ENCODE assay signal across 9 cellular contexts in genomic region chr3:112097378-112097777, GRCh38. TPM values are rescaled to one million over a fixed set of nuclear protein-coding genes. Genes with fewer than 3 reads are reported as not detected.
DNase-seq lines count a peak whose midpoint lies in the region; ATAC-seq and TF ChIP-seq lines count a peak whose summit lies in the region.
"Had no signal": no experiment of that assay in that cellular context is flagged by ENCODE, and none has a peak within 500 bp of the region (broad histone marks: within the 10 kb centered on the region; RNA-seq: fewer than 3 reads in every experiment).

No MANE protein-coding gene starts in this region.

- H3K79me2 ChIP-seq in ACC112 (ENCODE audit: control insufficient read depth, insufficient read depth, low read length, unreplicated experiment), result peaks cover 5% of the 10 kb centered on the region

- H3K4me1 Mint-ChIP-seq in Caco-2 (ENCODE audit: low read depth, unreplicated experiment), result peaks cover 23% of the 10 kb centered on the region

- H3K27ac ChIP-seq in ACC112 (ENCODE audit: low read depth, low read length), result peak overlapping the region; percentile 37

- peak overlapping the region; percentile 7 for H2AFZ ChIP-seq in ACC112 (ENCODE audit: low read length, unreplicated experiment)

- H3K27me3 ChIP-seq in ACC112 (ENCODE audit: insufficient read depth, low read length) (no peaks in the 10 kb centered on the region), Caco-2 (replicated peaks; ENCODE audit: control insufficient read depth, insufficient read depth, low read length) (no peaks in the 10 kb centered on the region)

- POLR2A ChIA-PET in Caco-2 (lab: Charles Lee), result interaction anchor here (0.7 to 1.0 kb wide), 2 partner anchors 11 to 14 kb away, joined by 3 read pairs; partner anchors contain the start of gene C3orf52

- DNase-seq in NCI-H2196 treated with DMSO at 0.1 percent for 48 hours (lab: John Stamatoyannopoulos, UW; ENCODE audit: unreplicated experiment) (peak; percentile 88), dedifferentiated amniotic fluid mesenchymal stem cell (ENCODE audit: extremely low spot score) (peak; percentile 97), pulmonary artery endothelial cell (ENCODE audit: low read depth, low spot score) (peak; percentile 97), D341Med (ENCODE audit: low spot score) (no peak), Caco-2 (no peak)

- H3K9me3 ChIP-seq in Caco-2, result no peaks in the 10 kb centered on the region

- H3K4me3 Mint-ChIP-seq in Caco-2 (ENCODE audit: unreplicated experiment), result no peak overlapping the region
- H3K4me3 Mint-ChIP-seq: activated naive CD4-positive, alpha-beta T cell treated with anti-CD3 and anti-CD28 coated beads, Interleukin-2, amount 50 U/mL, for 24 hours had no signal

- H3K4me1 ChIP-seq in ACC112 (ENCODE audit: control insufficient read depth, insufficient read depth, low read length, unreplicated experiment) (peaks cover 35% of the 10 kb centered on the region), Caco-2 (peaks cover 28% of the 10 kb centered on the region)

- ATAC-seq in GM18520 (IDR thresholded peaks at IDR 0.05; ENCODE audit: unreplicated experiment) (peak; percentile 58), GM21529 (IDR thresholded peaks at IDR 0.05; ENCODE audit: unreplicated experiment) (no peak)

- intact Hi-C loops in Caco-2 (cut with micrococcal nuclease; ENCODE audit: unreplicated experiment), result no loop called here

- peaks cover 56% of the 10 kb centered on the region for H3K36me3 Mint-ChIP-seq in Caco-2 (ENCODE audit: insufficient read depth, unreplicated experiment)
- H3K36me3 Mint-ChIP-seq: activated naive CD4-positive, alpha-beta T cell treated with anti-CD3 and anti-CD28 coated beads, Interleukin-2, amount 50 U/mL, for 24 hours had no signal

- 0 out of 2 replicates have a peak, but pooled peaks cover 5% of the 10 kb centered on the region for H3K36me3 ChIP-seq in ACC112 (ENCODE audit: insufficient read depth, low read length)
- peaks cover 2% of the 10 kb centered on the region; the same call in 1 of the 2 replicates for H3K36me3 ChIP-seq in Caco-2 (ENCODE audit: control insufficient read depth, insufficient read depth, low read length)

- no peak for TF ChIP-seq CTCF in Caco-2 (IDR thresholded peaks at IDR 0.05; ENCODE audit: insufficient read depth in 1 of 2, low read depth in 1 of 2, low read length in 1 of 2, severe bottlenecking in 1 of 2, unreplicated experiment in 1 of 2)

- H3K4me3 ChIP-seq in ACC112 (ENCODE audit: low read depth, low read length) (no peak overlapping the region), Caco-2 (ENCODE audit: low read depth, low read length) (no peak overlapping the region)

- CTCF ChIA-PET in Caco-2 (lab: Charles Lee), result no interaction called here

- no TSS peak for BruUV-seq in Caco-2 (replicated peaks; lab: Mats Ljungman, UMichigan)

- no peaks in the 10 kb centered on the region for H3K27me3 Mint-ChIP-seq in Caco-2 (ENCODE audit: insufficient read depth, unreplicated experiment)
- H3K27me3 Mint-ChIP-seq: activated naive CD4-positive, alpha-beta T cell treated with anti-CD3 and anti-CD28 coated beads, Interleukin-2, amount 50 U/mL, for 24 hours had no signal

- no peak overlapping the region for H3K27ac Mint-ChIP-seq in Caco-2 (ENCODE audit: unreplicated experiment)
- H3K27ac Mint-ChIP-seq: activated naive CD4-positive, alpha-beta T cell treated with anti-CD3 and anti-CD28 coated beads, Interleukin-2, amount 50 U/mL, for 24 hours had no signal

- no peaks in the 10 kb centered on the region for H3K9me3 Mint-ChIP-seq in Caco-2 (ENCODE audit: unreplicated experiment)
- H3K9me3 Mint-ChIP-seq: activated naive CD4-positive, alpha-beta T cell treated with anti-CD3 and anti-CD28 coated beads, Interleukin-2, amount 50 U/mL, for 24 hours had no signal

RNA-seq across cellular contexts. Expression of gene C3orf52, which starts 11.2 kb away (rescaled TPM):
- 5.7 TPM in 2 replicates for total RNA-seq in pulmonary artery endothelial cell
- total RNA-seq in Caco-2 (2022), result 52.4 and 64.5 TPM in 2 replicates

RNA-seq across cellular contexts. Expression of gene GCSAM, which starts 35.7 kb away (rescaled TPM):
- total RNA-seq in pulmonary artery endothelial cell, result not detected in 2 replicates
- total RNA-seq in Caco-2 (2022), result not detected in 2 replicates

Comparison
In these comparisons a context has a peak if more than half of its experiments do, and no peak if none do; other contexts are left out.
1. DNase-seq: peak in NCI-H2196 treated with DMSO at 0.1 percent for 48 hours (single experiment), dedifferentiated amniotic fluid mesenchymal stem cell (single experiment) and pulmonary artery endothelial cell (single experiment); none in D341Med (single experiment) and Caco-2 (0 of 2).